ENCODE assay signal across 1 cellular context in genomic region chr22:21457023-21457787, GRCh38.
TF ChIP-seq lines count a peak whose summit lies in the region.

No MANE protein-coding gene starts in this region.

TF ChIP-seq in HepG2, 621 proteins besides CTCF, POLR2A, EP300 and RAD21 (continued from another document and continues in another):
- TF ChIP-seq TBX2 (CRISPR knock-in tag; IDR thresholded peaks at IDR 0.05; ENCODE audit: borderline replicate concordance) (peak; percentile 53; the same call in 1 of the 2 replicates), NFE2 (CRISPR knock-in tag; IDR thresholded peaks at IDR 0.05) (no peak), ZNF225 (CRISPR knock-in tag; IDR thresholded peaks at IDR 0.05) (no peak), PPARG (CRISPR knock-in tag; conservative IDR thresholded peaks at IDR 0.05) (no peak), ZNF367 (CRISPR knock-in tag; IDR thresholded peaks at IDR 0.05; ENCODE audit: borderline replicate concordance) (no peak), ZFP62 (CRISPR knock-in tag; IDR thresholded peaks at IDR 0.05) (no peak), SNRNP70 (IDR thresholded peaks at IDR 0.05; ENCODE audit: low read depth, low read length) (no peak), PHF8 (CRISPR knock-in tag; IDR thresholded peaks at IDR 0.05) (no peak), SKI (IDR thresholded peaks at IDR 0.05; ENCODE audit: partially characterized antibody) (peak; percentile 44), GATAD1 (CRISPR knock-in tag; IDR thresholded peaks at IDR 0.05) (0 out of 2 replicates have a peak, but pooled peaks have one; percentile 27), NR2F2 (IDR thresholded peaks at IDR 0.05; ENCODE audit: borderline replicate concordance, low read depth) (peak; percentile 53; the same call in 1 of the 2 replicates), KDM1A (CRISPR knock-in tag; IDR thresholded peaks at IDR 0.05) (no peak), TBX3 (IDR thresholded peaks at IDR 0.05; ENCODE audit: borderline replicate concordance) (peak; percentile 58; the same call in 1 of the 2 replicates), ZNF777 (CRISPR knock-in tag; IDR thresholded peaks at IDR 0.05) (no peak), ZSCAN22 (CRISPR knock-in tag; IDR thresholded peaks at IDR 0.05) (no peak), ZNF674 (CRISPR knock-in tag; IDR thresholded peaks at IDR 0.05; ENCODE audit: low read depth) (no peak), PBX2 (CRISPR knock-in tag; IDR thresholded peaks at IDR 0.05) (no peak), MYPOP (CRISPR knock-in tag; IDR thresholded peaks at IDR 0.05) (peak; percentile 78), NR2C2 (CRISPR knock-in tag; IDR thresholded peaks at IDR 0.05; ENCODE audit: borderline replicate concordance) (peak; percentile 16; the same call in 1 of the 2 replicates), ARNT (IDR thresholded peaks at IDR 0.05) (no peak), HNRNPLL (IDR thresholded peaks at IDR 0.05; ENCODE audit: low read depth, low read length, poor library complexity, severe bottlenecking) (no peak), PLRG1 (conservative IDR thresholded peaks at IDR 0.05) (no peak), XBP1 (CRISPR knock-in tag; IDR thresholded peaks at IDR 0.05) (no peak), ZNF772 (CRISPR knock-in tag; IDR thresholded peaks at IDR 0.05) (no peak), PRDM4 (CRISPR knock-in tag; IDR thresholded peaks at IDR 0.05; ENCODE audit: borderline replicate concordance) (no peak), ZNF280B (CRISPR knock-in tag; IDR thresholded peaks at IDR 0.05; ENCODE audit: borderline replicate concordance) (peak; percentile 22; the same call in 1 of the 2 replicates), ZNF710 (CRISPR knock-in tag; IDR thresholded peaks at IDR 0.05; ENCODE audit: borderline replicate concordance) (no peak), GPN1 (CRISPR knock-in tag; IDR thresholded peaks at IDR 0.05; ENCODE audit: borderline replicate concordance) (no peak), ISL2 (CRISPR knock-in tag; IDR thresholded peaks at IDR 0.05) (0 out of 2 replicates have a peak, but pooled peaks have one; percentile 27), HMG20A (CRISPR knock-in tag; IDR thresholded peaks at IDR 0.05; ENCODE audit: borderline replicate concordance) (peak; percentile 69; the same call in 1 of the 2 replicates), AHR (CRISPR knock-in tag; IDR thresholded peaks at IDR 0.05) (no peak; the same call in 1 of the 2 replicates), ATM (IDR thresholded peaks at IDR 0.05; ENCODE audit: borderline replicate concordance) (no peak), CEBPG (CRISPR knock-in tag; IDR thresholded peaks at IDR 0.05) (peak; percentile 91), ZNF280D (CRISPR knock-in tag; IDR thresholded peaks at IDR 0.05) (no peak), ZNF652 (CRISPR knock-in tag; IDR thresholded peaks at IDR 0.05; ENCODE audit: borderline replicate concordance, low read depth) (peak; percentile 18; the same call in 1 of the 2 replicates)
- TF ChIP-seq, protein P1, sequence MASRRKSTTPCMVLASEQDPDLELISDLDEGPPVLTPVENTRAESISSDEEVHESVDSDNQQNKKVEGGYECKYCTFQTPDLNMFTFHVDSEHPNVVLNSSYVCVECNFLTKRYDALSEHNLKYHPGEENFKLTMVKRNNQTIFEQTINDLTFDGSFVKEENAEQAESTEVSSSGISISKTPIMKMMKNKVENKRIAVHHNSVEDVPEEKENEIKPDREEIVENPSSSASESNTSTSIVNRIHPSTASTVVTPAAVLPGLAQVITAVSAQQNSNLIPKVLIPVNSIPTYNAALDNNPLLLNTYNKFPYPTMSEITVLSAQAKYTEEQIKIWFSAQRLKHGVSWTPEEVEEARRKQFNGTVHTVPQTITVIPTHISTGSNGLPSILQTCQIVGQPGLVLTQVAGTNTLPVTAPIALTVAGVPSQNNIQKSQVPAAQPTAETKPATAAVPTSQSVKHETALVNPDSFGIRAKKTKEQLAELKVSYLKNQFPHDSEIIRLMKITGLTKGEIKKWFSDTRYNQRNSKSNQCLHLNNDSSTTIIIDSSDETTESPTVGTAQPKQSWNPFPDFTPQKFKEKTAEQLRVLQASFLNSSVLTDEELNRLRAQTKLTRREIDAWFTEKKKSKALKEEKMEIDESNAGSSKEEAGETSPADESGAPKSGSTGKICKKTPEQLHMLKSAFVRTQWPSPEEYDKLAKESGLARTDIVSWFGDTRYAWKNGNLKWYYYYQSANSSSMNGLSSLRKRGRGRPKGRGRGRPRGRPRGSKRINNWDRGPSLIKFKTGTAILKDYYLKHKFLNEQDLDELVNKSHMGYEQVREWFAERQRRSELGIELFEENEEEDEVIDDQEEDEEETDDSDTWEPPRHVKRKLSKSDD (CRISPR knock-in tag; IDR thresholded peaks at IDR 0.05; ENCODE audit: low read depth): 0 out of 2 replicates have a peak, but pooled peaks have one; percentile 65
- TF ChIP-seq, protein P2, sequence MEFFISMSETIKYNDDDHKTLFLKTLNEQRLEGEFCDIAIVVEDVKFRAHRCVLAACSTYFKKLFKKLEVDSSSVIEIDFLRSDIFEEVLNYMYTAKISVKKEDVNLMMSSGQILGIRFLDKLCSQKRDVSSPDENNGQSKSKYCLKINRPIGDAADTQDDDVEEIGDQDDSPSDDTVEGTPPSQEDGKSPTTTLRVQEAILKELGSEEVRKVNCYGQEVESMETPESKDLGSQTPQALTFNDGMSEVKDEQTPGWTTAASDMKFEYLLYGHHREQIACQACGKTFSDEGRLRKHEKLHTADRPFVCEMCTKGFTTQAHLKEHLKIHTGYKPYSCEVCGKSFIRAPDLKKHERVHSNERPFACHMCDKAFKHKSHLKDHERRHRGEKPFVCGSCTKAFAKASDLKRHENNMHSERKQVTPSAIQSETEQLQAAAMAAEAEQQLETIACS (CRISPR knock-in tag; IDR thresholded peaks at IDR 0.05): no peak
- TF ChIP-seq, protein P3, sequence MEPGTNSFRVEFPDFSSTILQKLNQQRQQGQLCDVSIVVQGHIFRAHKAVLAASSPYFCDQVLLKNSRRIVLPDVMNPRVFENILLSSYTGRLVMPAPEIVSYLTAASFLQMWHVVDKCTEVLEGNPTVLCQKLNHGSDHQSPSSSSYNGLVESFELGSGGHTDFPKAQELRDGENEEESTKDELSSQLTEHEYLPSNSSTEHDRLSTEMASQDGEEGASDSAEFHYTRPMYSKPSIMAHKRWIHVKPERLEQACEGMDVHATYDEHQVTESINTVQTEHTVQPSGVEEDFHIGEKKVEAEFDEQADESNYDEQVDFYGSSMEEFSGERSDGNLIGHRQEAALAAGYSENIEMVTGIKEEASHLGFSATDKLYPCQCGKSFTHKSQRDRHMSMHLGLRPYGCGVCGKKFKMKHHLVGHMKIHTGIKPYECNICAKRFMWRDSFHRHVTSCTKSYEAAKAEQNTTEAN (CRISPR knock-in tag; conservative IDR thresholded peaks at IDR 0.05): peak; percentile 72; the same call in 1 of the 2 replicates
- TF ChIP-seq, protein P4, sequence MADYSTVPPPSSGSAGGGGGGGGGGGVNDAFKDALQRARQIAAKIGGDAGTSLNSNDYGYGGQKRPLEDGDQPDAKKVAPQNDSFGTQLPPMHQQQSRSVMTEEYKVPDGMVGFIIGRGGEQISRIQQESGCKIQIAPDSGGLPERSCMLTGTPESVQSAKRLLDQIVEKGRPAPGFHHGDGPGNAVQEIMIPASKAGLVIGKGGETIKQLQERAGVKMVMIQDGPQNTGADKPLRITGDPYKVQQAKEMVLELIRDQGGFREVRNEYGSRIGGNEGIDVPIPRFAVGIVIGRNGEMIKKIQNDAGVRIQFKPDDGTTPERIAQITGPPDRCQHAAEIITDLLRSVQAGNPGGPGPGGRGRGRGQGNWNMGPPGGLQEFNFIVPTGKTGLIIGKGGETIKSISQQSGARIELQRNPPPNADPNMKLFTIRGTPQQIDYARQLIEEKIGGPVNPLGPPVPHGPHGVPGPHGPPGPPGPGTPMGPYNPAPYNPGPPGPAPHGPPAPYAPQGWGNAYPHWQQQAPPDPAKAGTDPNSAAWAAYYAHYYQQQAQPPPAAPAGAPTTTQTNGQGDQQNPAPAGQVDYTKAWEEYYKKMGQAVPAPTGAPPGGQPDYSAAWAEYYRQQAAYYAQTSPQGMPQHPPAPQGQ (CRISPR knock-in tag; IDR thresholded peaks at IDR 0.05; ENCODE audit: borderline replicate concordance): no peak
- TF ChIP-seq, protein P5, sequence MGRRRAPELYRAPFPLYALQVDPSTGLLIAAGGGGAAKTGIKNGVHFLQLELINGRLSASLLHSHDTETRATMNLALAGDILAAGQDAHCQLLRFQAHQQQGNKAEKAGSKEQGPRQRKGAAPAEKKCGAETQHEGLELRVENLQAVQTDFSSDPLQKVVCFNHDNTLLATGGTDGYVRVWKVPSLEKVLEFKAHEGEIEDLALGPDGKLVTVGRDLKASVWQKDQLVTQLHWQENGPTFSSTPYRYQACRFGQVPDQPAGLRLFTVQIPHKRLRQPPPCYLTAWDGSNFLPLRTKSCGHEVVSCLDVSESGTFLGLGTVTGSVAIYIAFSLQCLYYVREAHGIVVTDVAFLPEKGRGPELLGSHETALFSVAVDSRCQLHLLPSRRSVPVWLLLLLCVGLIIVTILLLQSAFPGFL (CRISPR knock-in tag; IDR thresholded peaks at IDR 0.05): no peak
